In genomic region chr13:102596147-102597028, GRCh38 we compare ENCODE assay signal across 8 cellular contexts. TPM values are rescaled to one million over a fixed set of nuclear protein-coding genes. Genes with fewer than 3 reads are reported as not detected.
DNase-seq lines count a peak whose midpoint lies in the region; ATAC-seq lines count a peak whose summit lies in the region.

TSS of gene TPP2 (plus strand) at chr13:102596986. CDS start at chr13:102597039, 53 bp downstream.

- ATAC-seq in GM21381 (IDR thresholded peaks at IDR 0.05; ENCODE audit: unreplicated experiment) = peak; percentile 71
- ATAC-seq in activated CD8-positive, alpha-beta memory T cell treated with anti-CD3 and anti-CD28 coated beads, Interleukin-2, amount 10 ng/mL, durations not matched to agents 7 days and 5 days = peak; percentile 89

- H3K9ac ChIP-seq in NT2/D1 (ENCODE audit: insufficient read length, low read depth) = peak within 1 kb of the TSS; percentile 85
- H3K9ac ChIP-seq in endocrine pancreas (ENCODE audit: control insufficient read depth, insufficient read depth, low read length) = peak within 1 kb of the TSS; percentile 87
- peak within 1 kb of the TSS; percentile 98 for H3K9ac ChIP-seq in mesenchymal stem cell (ENCODE audit: low read length)

- H3K18ac ChIP-seq in mesenchymal stem cell (ENCODE audit: low read depth in 1 of 2, low read length in 2 of 2) = peak within 1 kb of the TSS; percentile 96 to 98

- CTCF ChIA-PET in activated CD8-positive, alpha-beta memory T cell treated with anti-CD3 and anti-CD28 coated beads, Interleukin-2, amount 10 ng/mL, durations not matched to agents 7 days and 5 days (lab: Charles Lee) = interaction anchor here (1.0 to 3.8 kb wide), 10 partner anchors 10 to 274 kb away, joined by 3 to 28 read pairs (median 6); partner anchors contain the start of gene ERCC5

- H3K9me3 Mint-ChIP-seq in activated CD8-positive, alpha-beta memory T cell treated with anti-CD3 and anti-CD28 coated beads, Interleukin-2, amount 10 ng/mL, durations not matched to agents 7 days and 5 days (ENCODE audit: low read depth) = no peaks in the 10 kb centered on the region

- H3K4me3 Mint-ChIP-seq in activated CD8-positive, alpha-beta memory T cell treated with anti-CD3 and anti-CD28 coated beads, Interleukin-2, amount 10 ng/mL, durations not matched to agents 7 days and 5 days = peak within 1 kb of the TSS; percentile 96

- H4K8ac ChIP-seq in mesenchymal stem cell (ENCODE audit: low read length) = peak within 1 kb of the TSS; percentile 93

- no peaks in the 10 kb centered on the region for H3K27me3 ChIP-seq in NT2/D1 (ENCODE audit: insufficient read depth, insufficient read length)
- H3K27me3 ChIP-seq in endocrine pancreas (ENCODE audit: control insufficient read depth, insufficient read depth, low read length) = no peaks in the 10 kb centered on the region
- no peaks in the 10 kb centered on the region for H3K27me3 ChIP-seq in mesenchymal stem cell (ENCODE audit: control insufficient read depth in 1 of 2, insufficient read depth in 1 of 2, low read length in 2 of 2)

- peak within 1 kb of the TSS; percentile 81 for H3K4me3 ChIP-seq in NT2/D1 (ENCODE audit: insufficient read length, low read depth)
- H3K4me3 ChIP-seq in endocrine pancreas (ENCODE audit: control insufficient read depth, insufficient read depth, low read length) = peak within 1 kb of the TSS; percentile 90
- peak within 1 kb of the TSS; percentile 88 to 95 for H3K4me3 ChIP-seq in mesenchymal stem cell (ENCODE audit: insufficient read depth in 1 of 2, low read depth in 1 of 2, low read length in 2 of 2)

- H3K4me2 ChIP-seq in mesenchymal stem cell (ENCODE audit: low read length, poor library complexity, severe bottlenecking) = peak within 1 kb of the TSS; percentile 84

- H3K4me1 ChIP-seq in NT2/D1 (ENCODE audit: insufficient read depth, insufficient read length) = no peaks in the 10 kb centered on the region
- peaks cover 11% of the 10 kb centered on the region for H3K4me1 ChIP-seq in endocrine pancreas (ENCODE audit: control insufficient read depth, insufficient read depth, low read length)
- peaks cover 5% of the 10 kb centered on the region for H3K4me1 ChIP-seq in mesenchymal stem cell (ENCODE audit: control insufficient read depth, insufficient read depth, low read depth, low read length)

- peak within 1 kb of the TSS; percentile 93 to 97 for H3K4ac ChIP-seq in mesenchymal stem cell (ENCODE audit: low read depth in 1 of 2, low read length in 2 of 2)

- peaks cover 23% of the 10 kb centered on the region for H3K36me3 Mint-ChIP-seq in activated CD8-positive, alpha-beta memory T cell treated with anti-CD3 and anti-CD28 coated beads, Interleukin-2, amount 10 ng/mL, durations not matched to agents 7 days and 5 days

- H3K27me3 Mint-ChIP-seq in activated CD8-positive, alpha-beta memory T cell treated with anti-CD3 and anti-CD28 coated beads, Interleukin-2, amount 10 ng/mL, durations not matched to agents 7 days and 5 days = no peaks in the 10 kb centered on the region

- DNase-seq in COR-L47 (lab: John Stamatoyannopoulos, UW) (peak; percentile 98), HUDEP-2 (lab: John Stamatoyannopoulos, UW; ENCODE audit: unreplicated experiment in 76 of 76) (peak; percentile 34 to 99 (median 97)), NT2/D1 (ENCODE audit: low read depth, low spot score) (peak; percentile 98), mesenchymal stem cell (peak; percentile 98)
- DNase-seq in activated CD8-positive, alpha-beta memory T cell treated with anti-CD3 and anti-CD28 coated beads, Interleukin-2, amount 10 ng/mL, durations not matched to agents 7 days and 5 days = peak; percentile 99
- peak; percentile 99 for DNase-seq in stimulated activated CD8-positive, alpha-beta memory T cell treated with anti-CD3 and anti-CD28 coated beads, Interleukin-12 subunit alpha, Interleukin-12 subunit beta, amount 100 ng/mL, for 4 hours (ENCODE audit: low read depth)

- peak within 1 kb of the TSS; percentile 40 for H2AK5ac ChIP-seq in mesenchymal stem cell (ENCODE audit: low read length, severe bottlenecking)

- peak within 1 kb of the TSS; percentile 99 for H3K27ac Mint-ChIP-seq in activated CD8-positive, alpha-beta memory T cell treated with anti-CD3 and anti-CD28 coated beads, Interleukin-2, amount 10 ng/mL, durations not matched to agents 7 days and 5 days

- H3K9me3 ChIP-seq in NT2/D1 (ENCODE audit: insufficient read depth, low read length) (no peaks in the 10 kb centered on the region), endocrine pancreas (ENCODE audit: control insufficient read depth, low read length) (no peaks in the 10 kb centered on the region), mesenchymal stem cell (ENCODE audit: control insufficient read depth, low read length) (no peaks in the 10 kb centered on the region)

- peak within 1 kb of the TSS in 1 of 2 experiments; percentile 32 for H2BK12ac ChIP-seq in mesenchymal stem cell (ENCODE audit: low read length in 2 of 2)

- H3K14ac ChIP-seq in mesenchymal stem cell (ENCODE audit: low read length in 2 of 2) = peak within 1 kb of the TSS; percentile 91 to 92

- H2BK120ac ChIP-seq in mesenchymal stem cell (ENCODE audit: low read depth, low read length) = peak within 1 kb of the TSS; percentile 98

- peak within 1 kb of the TSS; percentile 76 for H2BK5ac ChIP-seq in mesenchymal stem cell (ENCODE audit: low read depth, low read length, poor library complexity, severe bottlenecking)

- peaks cover 60% of the 10 kb centered on the region for H3K4me1 Mint-ChIP-seq in activated CD8-positive, alpha-beta memory T cell treated with anti-CD3 and anti-CD28 coated beads, Interleukin-2, amount 10 ng/mL, durations not matched to agents 7 days and 5 days

- peak within 1 kb of the TSS; percentile 91 for H4K91ac ChIP-seq in mesenchymal stem cell (ENCODE audit: low read length)

- H3K79me1 ChIP-seq in mesenchymal stem cell (replicated peaks; ENCODE audit: low read length, poor library complexity, severe bottlenecking) = no peaks in the 10 kb centered on the region

- peak within 1 kb of the TSS; percentile 37 to 94 for H3K23ac ChIP-seq in mesenchymal stem cell (ENCODE audit: low read length in 2 of 2)

- peak within 1 kb of the TSS; percentile 95 for H3K27ac ChIP-seq in mesenchymal stem cell (ENCODE audit: low read length, poor library complexity, severe bottlenecking)

- WGBS in mesenchymal stem cell = under 1% methylated on average over 51 of the region's 53 CpGs

- H3K36me3 ChIP-seq in NT2/D1 (ENCODE audit: insufficient read depth, insufficient read length, low read length) (no peaks in the 10 kb centered on the region), endocrine pancreas (ENCODE audit: control insufficient read depth, insufficient read depth, low read length) (no peaks in the 10 kb centered on the region), mesenchymal stem cell (ENCODE audit: control insufficient read depth in 1 of 2, insufficient read depth in 2 of 2, low read depth in 1 of 2, low read length in 2 of 2) (no peaks in the 10 kb centered on the region)

- H2BK15ac ChIP-seq in mesenchymal stem cell (ENCODE audit: low read depth, poor library complexity, severe bottlenecking) = peak within 1 kb of the TSS; percentile 93

- H2AFZ ChIP-seq in mesenchymal stem cell (ENCODE audit: low read depth, low read length) = peak within 1 kb of the TSS; percentile 90

RNA-seq across cellular contexts. Expression of gene TPP2, which starts in this region (rescaled TPM):
- 10 to 100 TPM; 74.8 to 95.7 TPM for total RNA-seq in activated CD8-positive, alpha-beta memory T cell treated with anti-CD3 and anti-CD28 coated beads, Interleukin-2, amount 10 ng/mL, durations not matched to agents 7 days and 5 days
- polyA plus RNA-seq in mesenchymal stem cell (2013, experiment 1 of 2) = 37.0 TPM
- 35.7 TPM for polyA plus RNA-seq in mesenchymal stem cell (2013, experiment 2 of 2)

Comparison
In these comparisons a context has a peak if more than half of its experiments do, and no peak if none do; other contexts are left out.
1. Peak in every context shown above with its lines: DNase-seq, ATAC-seq, H3K4me3 ChIP-seq and H3K27ac ChIP-seq.